1 cellular context compared by ENCODE assay signal in the genomic region with DNA sequence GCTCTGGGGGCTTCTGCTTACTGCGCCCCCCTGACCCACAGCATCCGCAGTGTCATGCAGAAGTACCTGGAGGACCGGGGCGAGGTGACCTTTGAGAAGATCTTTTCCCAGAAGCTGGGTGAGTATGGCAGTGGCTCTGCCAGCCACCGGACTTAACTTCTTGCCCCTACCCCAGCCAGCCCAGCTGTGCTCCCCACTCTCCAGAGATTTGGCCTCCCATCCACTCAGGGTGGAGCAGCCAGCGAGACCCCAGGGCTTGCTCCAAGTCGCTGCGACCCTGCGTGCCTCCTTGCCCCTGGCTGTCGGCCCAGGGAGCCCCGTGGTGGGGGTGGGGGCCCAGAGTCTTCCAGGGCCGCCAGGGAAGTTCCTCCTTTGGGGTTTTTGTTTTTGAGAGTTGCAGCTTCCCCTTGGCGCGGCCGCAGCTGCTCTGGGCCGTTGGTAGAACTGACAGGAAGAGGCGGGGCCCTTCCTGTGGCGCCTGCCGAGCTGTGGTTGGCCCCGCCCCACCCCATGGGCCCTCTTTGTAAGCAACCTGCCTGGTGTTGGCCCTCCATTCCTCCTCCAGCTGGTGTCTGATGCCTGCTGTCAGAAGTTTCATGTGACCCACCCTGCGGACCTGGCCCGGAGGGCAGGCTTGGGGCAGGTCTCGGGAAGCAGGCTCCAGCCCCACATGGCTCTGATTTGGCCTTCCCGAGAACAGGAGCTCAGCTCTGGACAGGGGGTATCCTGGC.
TF ChIP-seq lines count a peak whose summit lies in the region.

No MANE protein-coding gene starts in this region.

TF ChIP-seq in A549, 52 proteins besides CTCF, POLR2A, EP300 and RAD21 (continued from another document):
- TF ChIP-seq REST (IDR thresholded peaks at IDR 0.05) (no peak), TFCP2L1 (CRISPR knock-in tag; IDR thresholded peaks at IDR 0.05) (no peak), USF2 (IDR thresholded peaks at IDR 0.05) (no peak), BHLHE40 (IDR thresholded peaks at IDR 0.05; ENCODE audit: low read depth, low read length) (no peak)
